ENCODE assay signal across 8 cellular contexts in genomic region chr12:98635657-98636323, GRCh38. TPM values are rescaled to one million over a fixed set of nuclear protein-coding genes. Genes with fewer than 3 reads are reported as not detected.
DNase-seq lines count a peak whose midpoint lies in the region; ATAC-seq and TF ChIP-seq lines count a peak whose summit lies in the region.

No MANE protein-coding gene starts in this region.

- CTCF ChIA-PET in RWPE1 (lab: Yijun Ruan, JAX): interaction anchor here (0.6 to 0.7 kb wide), 4 partner anchors 7 to 1565 kb away, joined by 3 to 7 read pairs (median 4); partner anchors contain the start of gene ACTR6
- CTCF ChIA-PET in activated naive CD4-positive, alpha-beta T cell treated with anti-CD3 and anti-CD28 coated beads, Interleukin-2, amount 10 ng/mL, durations not matched to agents 7 days and 5 days (lab: Charles Lee): no interaction called here

- peaks cover 20% of the 10 kb centered on the region for H3K36me3 Mint-ChIP-seq in activated naive CD4-positive, alpha-beta T cell treated with anti-CD3 and anti-CD28 coated beads, Interleukin-2, amount 10 ng/mL, durations not matched to agents 7 days and 5 days

- no peaks in the 10 kb centered on the region for H3K27me3 Mint-ChIP-seq in activated naive CD4-positive, alpha-beta T cell treated with anti-CD3 and anti-CD28 coated beads, Interleukin-2, amount 10 ng/mL, durations not matched to agents 7 days and 5 days

- no peak for TF ChIP-seq CTCF in RWPE1 (conservative IDR thresholded peaks at IDR 0.05; ENCODE audit: low read depth)

- no peak overlapping the region for H3K27ac ChIP-seq in RWPE1

- ATAC-seq in GM19351 (IDR thresholded peaks at IDR 0.05; ENCODE audit: unreplicated experiment) (peak; percentile 96), HG03342 (IDR thresholded peaks at IDR 0.05; ENCODE audit: unreplicated experiment) (peak; percentile 92), Right ventricle myocardium inferior (no peak)

- DNase-seq in ACHN (peak; percentile 97), RWPE1 (ENCODE audit: low spot score) (peak; percentile 83), pulmonary artery endothelial cell (ENCODE audit: low read depth, low spot score) (peak; percentile 27), Right ventricle myocardium inferior (ENCODE audit: missing footprints) (no peak), NCI-H146 treated with DMSO at 0.1 percent for 48 hours (lab: John Stamatoyannopoulos, UW; ENCODE audit: unreplicated experiment) (no peak)
- DNase-seq in activated naive CD4-positive, alpha-beta T cell treated with anti-CD3 and anti-CD28 coated beads, Interleukin-2, amount 10 ng/mL, durations not matched to agents 7 days and 5 days: no peak

- H3K27ac Mint-ChIP-seq in activated naive CD4-positive, alpha-beta T cell treated with anti-CD3 and anti-CD28 coated beads, Interleukin-2, amount 10 ng/mL, durations not matched to agents 7 days and 5 days: no peak overlapping the region

- H3K4me1 Mint-ChIP-seq in activated naive CD4-positive, alpha-beta T cell treated with anti-CD3 and anti-CD28 coated beads, Interleukin-2, amount 10 ng/mL, durations not matched to agents 7 days and 5 days: peaks cover 4% of the 10 kb centered on the region

- POLR2A ChIA-PET in RWPE1 (lab: Yijun Ruan, JAX; ENCODE audit: low non-redundant PET): no interaction called here

- H3K9me3 Mint-ChIP-seq in activated naive CD4-positive, alpha-beta T cell treated with anti-CD3 and anti-CD28 coated beads, Interleukin-2, amount 10 ng/mL, durations not matched to agents 7 days and 5 days: no peaks in the 10 kb centered on the region

- intact Hi-C loops in Right ventricle myocardium inferior (cut with DNase I): no loop called here

- H3K4me3 Mint-ChIP-seq in activated naive CD4-positive, alpha-beta T cell treated with anti-CD3 and anti-CD28 coated beads, Interleukin-2, amount 10 ng/mL, durations not matched to agents 7 days and 5 days: no peak overlapping the region

- in situ Hi-C loops in ACHN (cut with HindIII; ENCODE audit: low pct_ligation_motif_present, low pct_unique_long_range_greater_than_20kb, low sequenced_read_pairs): no loop called here

RNA-seq across cellular contexts. Expression of gene IKBIP, which starts 8.8 kb away (rescaled TPM):
- total RNA-seq in pulmonary artery endothelial cell (49.6 and 67.0 TPM in 2 replicates), Right ventricle myocardium inferior (4.8 TPM)

RNA-seq across cellular contexts. Expression of gene APAF1, which starts 9.3 kb away (rescaled TPM):
- total RNA-seq in pulmonary artery endothelial cell (29.3 and 40.8 TPM in 2 replicates), Right ventricle myocardium inferior (4.0 TPM)

RNA-seq across cellular contexts. Expression of gene SLC25A3, which starts 42.3 kb away (rescaled TPM):
- total RNA-seq in pulmonary artery endothelial cell (665 and 765 TPM in 2 replicates), Right ventricle myocardium inferior (1,790 TPM)

Comparison
In these comparisons a context has a peak if more than half of its experiments do, and no peak if none do; other contexts are left out.
1. DNase-seq: peak in ACHN (single experiment), RWPE1 (single experiment) and pulmonary artery endothelial cell (single experiment); none in Right ventricle myocardium inferior (single experiment), activated naive CD4-positive, alpha-beta T cell treated with anti-CD3 and anti-CD28 coated beads, Interleukin-2, amount 10 ng/mL, durations not matched to agents 7 days and 5 days (single experiment) and NCI-H146 treated with DMSO at 0.1 percent for 48 hours (single experiment).